In genomic region chr4:106773106-106773905, GRCh38 we compare ENCODE assay signal across 25 cellular contexts.
A peak's percentile ranks its signal among the peaks of the same experiment; 100 is the strongest.
DNase-seq lines count a peak whose midpoint lies in the region; ATAC-seq, FAIRE-seq and TF ChIP-seq lines count a peak whose summit lies in the region.
"Had no signal": no experiment of that assay in that cellular context is flagged by ENCODE, and none has a peak within 500 bp of the region (broad histone marks: within the 10 kb centered on the region; RNA-seq: fewer than 3 reads in every experiment).

No MANE protein-coding gene starts in this region.

- DNase-seq in AG08395 (ENCODE audit: low spot score) (peak; percentile 13), GM23248 (peak; percentile 72), astrocyte (ENCODE audit: low read depth) (peak; percentile 29), fibroblast of pulmonary artery (ENCODE audit: low read depth) (peak; percentile 4), CD1c-positive myeloid dendritic cell (ENCODE audit: extremely low spot score) (no peak), NCI-H69 (lab: John Stamatoyannopoulos, UW) (no peak)
- DNase-seq in stimulated activated naive CD4-positive, alpha-beta T cell (lab: John Stamatoyannopoulos, UW): no peak
- DNase-seq: 8988T; activated B cell treated with CpG ODN at 0.5 μM for 24 hours; activated CD4-positive, alpha-beta memory T cell treated with anti-CD3 and anti-CD28 coated beads, Interleukin-2, amount 10 ng/mL, durations not matched to agents 7 days and 5 days; activated gamma-delta T cell treated with Interleukin-2 at 50 U/mL for 16 hours; activated T-cell treated with anti-CD3 and anti-CD28 coated beads for 4 hours; adrenal gland; C1 segment of cervical spinal cord; central memory CD4-positive, alpha-beta T cell; naive thymus-derived CD8-positive, alpha-beta T cell; NCI-H187 treated with DMSO at 0.1 percent for 48 hours; NCI-H748 treated with DMSO at 0.1 percent for 48 hours; ovary; right cardiac atrium; stimulated activated CD4-positive, alpha-beta T cell treated with anti-CD3 and anti-CD28 coated beads, Interleukin-15, amount 100 ng/mL, for 24 hours; T-helper 9 cell; upper lobe of right lung had no signal

- no peak overlapping the region for H3K4me3 ChIP-seq in GM23248
- no peak overlapping the region for H3K4me3 ChIP-seq in astrocyte (ENCODE audit: insufficient read depth, low read depth, low read length)
- H3K4me3 ChIP-seq in fibroblast of pulmonary artery (replicated peaks; ENCODE audit: low read depth, low read length): no peak overlapping the region
- H3K4me3 ChIP-seq: adrenal gland, ovary, upper lobe of right lung had no signal

- H3K4me3 Mint-ChIP-seq in astrocyte (ENCODE audit: unreplicated experiment): no peak overlapping the region
- H3K4me3 Mint-ChIP-seq: activated B cell treated with CpG ODN at 0.5 μM for 24 hours; activated CD4-positive, alpha-beta memory T cell treated with anti-CD3 and anti-CD28 coated beads, Interleukin-2, amount 10 ng/mL, durations not matched to agents 7 days and 5 days; naive thymus-derived CD8-positive, alpha-beta T cell had no signal

- no peak for FAIRE-seq in astrocyte (lab: Jason Lieb, UNC)
- FAIRE-seq: D721Med had no signal

- H2AFZ ChIP-seq in GM23248 (peak overlapping the region; percentile 49), astrocyte (ENCODE audit: low read depth, low read length) (no peak overlapping the region)

- H3K9me3 ChIP-seq in GM23248 (ENCODE audit: low read depth) (no peaks in the 10 kb centered on the region), astrocyte (ENCODE audit: insufficient read depth, low read depth, low read length) (no peaks in the 10 kb centered on the region)
- H3K9me3 ChIP-seq: adrenal gland, ovary, upper lobe of right lung had no signal

- no peak overlapping the region for H3K9ac ChIP-seq in GM23248
- no peak overlapping the region for H3K9ac ChIP-seq in astrocyte (ENCODE audit: low read length)

- ATAC-seq in GM21619 (IDR thresholded peaks at IDR 0.05; ENCODE audit: unreplicated experiment): no peak
- ATAC-seq: naive thymus-derived CD8-positive, alpha-beta T cell; right cardiac atrium; upper lobe of right lung had no signal

- peaks cover 5% of the 10 kb centered on the region for H3K4me1 Mint-ChIP-seq in astrocyte (ENCODE audit: low read depth, unreplicated experiment)
- H3K4me1 Mint-ChIP-seq: activated B cell treated with CpG ODN at 0.5 μM for 24 hours; activated CD4-positive, alpha-beta memory T cell treated with anti-CD3 and anti-CD28 coated beads, Interleukin-2, amount 10 ng/mL, durations not matched to agents 7 days and 5 days; naive thymus-derived CD8-positive, alpha-beta T cell had no signal

- H4K20me1 ChIP-seq in GM23248 (ENCODE audit: insufficient read depth): no peaks in the 10 kb centered on the region
- H4K20me1 ChIP-seq in astrocyte (ENCODE audit: insufficient read depth, low read length): no peaks in the 10 kb centered on the region

- 100% methylated on average over 1 of the region's 1 CpG for WGBS in GM23248 (ENCODE audit: low coverage in 1 of 2, low lambda C conversion rate in 2 of 2, missing lambda C conversion rate in 2 of 2), 2 experiments

- H3K79me2 ChIP-seq in GM23248 (ENCODE audit: insufficient read depth) (no peaks in the 10 kb centered on the region), astrocyte (ENCODE audit: insufficient read depth, low read length) (no peaks in the 10 kb centered on the region)

- no peaks in the 10 kb centered on the region for H3K27me3 Mint-ChIP-seq in astrocyte (ENCODE audit: low read depth, unreplicated experiment)
- H3K27me3 Mint-ChIP-seq: activated B cell treated with CpG ODN at 0.5 μM for 24 hours; activated CD4-positive, alpha-beta memory T cell treated with anti-CD3 and anti-CD28 coated beads, Interleukin-2, amount 10 ng/mL, durations not matched to agents 7 days and 5 days; naive thymus-derived CD8-positive, alpha-beta T cell had no signal

- no peak for TF ChIP-seq CTCF in astrocyte (IDR thresholded peaks at IDR 0.05; ENCODE audit: insufficient read depth, low read depth, low read length)
- TF ChIP-seq CTCF in fibroblast of pulmonary artery (IDR thresholded peaks at IDR 0.05; ENCODE audit: low read length, missing control alignments): no peak

- H3K27me3 ChIP-seq in GM23248 (replicated peaks; ENCODE audit: insufficient read depth): no peaks in the 10 kb centered on the region
- no peaks in the 10 kb centered on the region for H3K27me3 ChIP-seq in astrocyte (ENCODE audit: insufficient read depth, low read length)
- H3K27me3 ChIP-seq: adrenal gland, ovary, upper lobe of right lung had no signal

- no peak overlapping the region for H3K27ac Mint-ChIP-seq in astrocyte (ENCODE audit: unreplicated experiment)
- H3K27ac Mint-ChIP-seq: activated B cell treated with CpG ODN at 0.5 μM for 24 hours; activated CD4-positive, alpha-beta memory T cell treated with anti-CD3 and anti-CD28 coated beads, Interleukin-2, amount 10 ng/mL, durations not matched to agents 7 days and 5 days; naive thymus-derived CD8-positive, alpha-beta T cell had no signal

- in situ Hi-C loops in GM23248 (cut with MboI): no loop called here

- no peaks in the 10 kb centered on the region for H3K36me3 ChIP-seq in GM23248 (ENCODE audit: low read depth)
- H3K36me3 ChIP-seq in astrocyte (ENCODE audit: insufficient read depth, low read length): no peaks in the 10 kb centered on the region
- H3K36me3 ChIP-seq: adrenal gland, ovary, upper lobe of right lung had no signal

- peaks cover 21% of the 10 kb centered on the region for H3K4me1 ChIP-seq in GM23248 (ENCODE audit: insufficient read depth)
- H3K4me1 ChIP-seq in astrocyte (ENCODE audit: insufficient read depth, low read length): peaks cover 4% of the 10 kb centered on the region
- H3K4me1 ChIP-seq: adrenal gland, upper lobe of right lung had no signal

- H3K9me3 Mint-ChIP-seq in astrocyte (ENCODE audit: unreplicated experiment): peaks cover 2% of the 10 kb centered on the region
- H3K9me3 Mint-ChIP-seq: activated CD4-positive, alpha-beta memory T cell treated with anti-CD3 and anti-CD28 coated beads, Interleukin-2, amount 10 ng/mL, durations not matched to agents 7 days and 5 days had no signal

- H3K4me2 ChIP-seq in GM23248 (ENCODE audit: unreplicated experiment) (peak overlapping the region; percentile 13), astrocyte (ENCODE audit: low read length) (no peak overlapping the region)

- no peaks in the 10 kb centered on the region for H3K9me2 ChIP-seq in GM23248 (ENCODE audit: insufficient read depth)

- H3F3A ChIP-seq in GM23248 (ENCODE audit: insufficient read depth): peaks cover 17% of the 10 kb centered on the region

- no peaks in the 10 kb centered on the region for H3K36me3 Mint-ChIP-seq in astrocyte (ENCODE audit: low read depth, unreplicated experiment)
- H3K36me3 Mint-ChIP-seq: naive thymus-derived CD8-positive, alpha-beta T cell had no signal

- peak overlapping the region; percentile 60 for H3K27ac ChIP-seq in GM23248
- H3K27ac ChIP-seq in astrocyte (ENCODE audit: low read depth, low read length): no peak overlapping the region
- H3K27ac ChIP-seq: adrenal gland, ovary, upper lobe of right lung had no signal

Comparison
In these comparisons a context has a peak if more than half of its experiments do, and no peak if none do; other contexts are left out.
1. DNase-seq: peak in AG08395 (single experiment), GM23248 (single experiment), astrocyte (single experiment) and fibroblast of pulmonary artery (single experiment); none in CD1c-positive myeloid dendritic cell (single experiment), NCI-H69 (single experiment) and stimulated activated naive CD4-positive, alpha-beta T cell (0 of 6).